In the genomic region with DNA sequence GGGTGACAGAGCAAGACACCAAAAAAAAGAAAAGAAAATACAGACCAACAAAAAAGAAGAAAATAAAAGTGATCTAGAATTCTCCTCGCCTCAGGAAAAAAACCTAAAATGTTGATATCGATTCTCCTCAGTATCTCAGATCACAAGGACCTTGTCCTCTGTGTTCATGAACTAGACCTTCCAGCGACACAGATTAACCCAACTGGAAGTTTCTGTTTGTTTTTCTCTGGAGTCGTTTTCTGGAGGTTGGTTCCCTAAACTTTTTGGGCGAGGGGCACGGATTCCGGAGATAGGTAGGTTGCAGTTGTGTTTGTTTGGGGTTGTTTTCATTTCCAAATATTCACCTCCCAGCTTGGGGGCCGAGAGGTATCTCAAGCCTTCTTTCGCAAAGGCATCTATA, we compare ENCODE assay signal across 9 cellular contexts. TPM values are rescaled to one million over a fixed set of nuclear protein-coding genes. Genes with fewer than 3 reads are reported as not detected.
DNase-seq lines count a peak whose midpoint lies in the region; ATAC-seq and TF ChIP-seq lines count a peak whose summit lies in the region.
"Had no signal": no experiment of that assay in that cellular context is flagged by ENCODE, and none has a peak within 500 bp of the region (broad histone marks: within the 10 kb centered on the region; RNA-seq: fewer than 3 reads in every experiment).

No MANE protein-coding gene starts in this region.

- H3K4me3 ChIP-seq in ACC112 (ENCODE audit: low read depth, low read length), result peak overlapping the region; percentile 92
- no peak overlapping the region; the same call in 1 of the 2 replicates for H3K4me3 ChIP-seq in HAP-1

- in situ Hi-C loops in HAP-1 (cut with MboI; ENCODE audit: low sequenced_read_pairs), result loop anchor here (10.0 kb wide), 1 partner anchor 141 kb away; no protein-coding TSS in a partner anchor

- H3K4me1 Mint-ChIP-seq in HFFc6 (ENCODE audit: low read depth), result peaks cover 29% of the 10 kb centered on the region
- H3K4me1 Mint-ChIP-seq in central memory CD8-positive, alpha-beta T cell, result peaks cover 19% of the 10 kb centered on the region
- H3K4me1 Mint-ChIP-seq in naive thymus-derived CD8-positive, alpha-beta T cell, result peaks cover 9 to 25% (median 21%) of the 10 kb centered on the region in 4 donors

- ATAC-seq in central memory CD8-positive, alpha-beta T cell (replicated peaks; ENCODE audit: extremely low read depth, poor library complexity, severe bottlenecking), result no peak
- no peak for ATAC-seq in naive thymus-derived CD8-positive, alpha-beta T cell
- no peak for ATAC-seq in GM21381 (IDR thresholded peaks at IDR 0.05; ENCODE audit: unreplicated experiment)

- H3K4me3 Mint-ChIP-seq in HFFc6, result peak overlapping the region; percentile 90
- peak overlapping the region; percentile 93 for H3K4me3 Mint-ChIP-seq in central memory CD8-positive, alpha-beta T cell
- peak overlapping the region; percentile 30 to 93 (median 92) for H3K4me3 Mint-ChIP-seq in naive thymus-derived CD8-positive, alpha-beta T cell

- H3K36me3 ChIP-seq in ACC112 (ENCODE audit: insufficient read depth, low read length) (peaks cover 22% of the 10 kb centered on the region), HAP-1 (replicated peaks) (peaks cover 23% of the 10 kb centered on the region)

- no peaks in the 10 kb centered on the region for H3K27me3 Mint-ChIP-seq in HFFc6 (ENCODE audit: insufficient read depth)
- H3K27me3 Mint-ChIP-seq in central memory CD8-positive, alpha-beta T cell, result no peaks in the 10 kb centered on the region
- H3K27me3 Mint-ChIP-seq in naive thymus-derived CD8-positive, alpha-beta T cell, result no peaks in the 10 kb centered on the region

- peak overlapping the region; percentile 76 for H3K27ac Mint-ChIP-seq in HFFc6
- peak overlapping the region; percentile 97 for H3K27ac Mint-ChIP-seq in central memory CD8-positive, alpha-beta T cell (ENCODE audit: low read depth)
- H3K27ac Mint-ChIP-seq in naive thymus-derived CD8-positive, alpha-beta T cell, result peak overlapping the region in 6 of 10 donors; percentile 81 to 98 (median 89)

- H3K36me3 Mint-ChIP-seq in HFFc6 (ENCODE audit: low read depth), result peaks cover 12% of the 10 kb centered on the region; the same call in 1 of the 2 replicates
- peaks cover 28% of the 10 kb centered on the region for H3K36me3 Mint-ChIP-seq in central memory CD8-positive, alpha-beta T cell (ENCODE audit: insufficient read depth)
- peaks cover 0 to 16% (median 7%) of the 10 kb centered on the region in 3 donors for H3K36me3 Mint-ChIP-seq in naive thymus-derived CD8-positive, alpha-beta T cell

- no peaks in the 10 kb centered on the region for H3K9me3 ChIP-seq in HAP-1
- H3K9me3 ChIP-seq: adrenal gland had no signal

- H3K27ac ChIP-seq in ACC112 (ENCODE audit: low read depth, low read length), result no peak overlapping the region

- TF ChIP-seq CTCF in HFFc6 (IDR thresholded peaks at IDR 0.05) (no peak), GM20000 (IDR thresholded peaks at IDR 0.05; ENCODE audit: extremely low read depth, missing control alignments) (no peak)

- no peaks in the 10 kb centered on the region for H3K9me3 Mint-ChIP-seq in HFFc6
- no peaks in the 10 kb centered on the region for H3K9me3 Mint-ChIP-seq in central memory CD8-positive, alpha-beta T cell
- no peaks in the 10 kb centered on the region for H3K9me3 Mint-ChIP-seq in naive thymus-derived CD8-positive, alpha-beta T cell

- H3K27me3 ChIP-seq in ACC112 (ENCODE audit: insufficient read depth, low read length), result no peaks in the 10 kb centered on the region
- no peaks in the 10 kb centered on the region for H3K27me3 ChIP-seq in HAP-1 (ENCODE audit: low read depth)
- H3K27me3 ChIP-seq: adrenal gland had no signal

- no peak for DNase-seq in HFFc6
- no peak for DNase-seq in central memory CD8-positive, alpha-beta T cell (ENCODE audit: low spot score in 2 of 2)
- no peak for DNase-seq in naive thymus-derived CD8-positive, alpha-beta T cell
- DNase-seq in GM20000 (ENCODE audit: low spot score), result no peak
- DNase-seq in HAP-1 (ENCODE audit: low spot score in 2 of 2), result no peak
- no peak for DNase-seq in cortex of kidney (lab: John Stamatoyannopoulos, UW)

- H2AFZ ChIP-seq in ACC112 (ENCODE audit: low read length, unreplicated experiment), result peak overlapping the region; percentile 91

- H3K4me1 ChIP-seq in ACC112 (ENCODE audit: control insufficient read depth, insufficient read depth, low read length, unreplicated experiment) (peaks cover 16% of the 10 kb centered on the region), HAP-1 (peaks cover 13% of the 10 kb centered on the region)

- H3K79me2 ChIP-seq in ACC112 (ENCODE audit: control insufficient read depth, insufficient read depth, low read length, unreplicated experiment), result peaks cover 22% of the 10 kb centered on the region

- POLR2A ChIA-PET in naive thymus-derived CD8-positive, alpha-beta T cell (lab: Charles Lee), result interaction anchor here (1.0 to 1.4 kb wide), 2 partner anchors 46 to 120 kb away, joined by 4 to 9 read pairs; partner anchors contain the start of gene PEBP1

RNA-seq across cellular contexts. Expression of gene RFC5, which starts 0.6 kb away (rescaled TPM):
- 10 to 100 TPM in 5 of 6 experiments, 1 to 10 TPM in 1; 9.3 to 19.6 (median 16.6) TPM for total RNA-seq in HFFc6 (2021; fragmentation: NEBNext Ultra II Directional; extraction: Animal tissue kit (Norgen Biotek cat#: 25700))
- total RNA-seq in naive thymus-derived CD8-positive, alpha-beta T cell, result 10 to 100 TPM; 16.7 to 18.4 TPM
- 10 to 100 TPM; 12.3 to 16.1 (median 12.5) TPM for polyA plus RNA-seq in naive thymus-derived CD8-positive, alpha-beta T cell

RNA-seq across cellular contexts. Expression of gene WSB2, which starts 45.0 kb away (rescaled TPM):
- 100 to 1,000 TPM; 140 to 168 (median 149) TPM for total RNA-seq in HFFc6 (2021; fragmentation: NEBNext Ultra II Directional; extraction: Animal tissue kit (Norgen Biotek cat#: 25700))
- total RNA-seq in naive thymus-derived CD8-positive, alpha-beta T cell, result 10 to 100 TPM; 14.8 to 18.6 TPM
- 10 to 100 TPM in 2 of 3 donors, 1 to 10 TPM in 1; 7.7 to 16.9 (median 12.4) TPM for polyA plus RNA-seq in naive thymus-derived CD8-positive, alpha-beta T cell

RNA-seq across cellular contexts. Expression of gene KSR2, which starts 47.2 kb away (rescaled TPM):
- total RNA-seq in HFFc6 (2021; fragmentation: NEBNext Ultra II Directional; extraction: Animal tissue kit (Norgen Biotek cat#: 25700)), result under 1 TPM in 4 of 6 experiments, not detected in 2; 0.09 to 0.22 (median 0.12) TPM
- total RNA-seq in naive thymus-derived CD8-positive, alpha-beta T cell, result not detected
- not detected for polyA plus RNA-seq in naive thymus-derived CD8-positive, alpha-beta T cell

Comparison
In these comparisons a context has a peak if more than half of its experiments do, and no peak if none do; other contexts are left out.
1. RNA of gene WSB2, which starts 45.0 kb away (total RNA-seq): 140 to 168 TPM in HFFc6; 14.8 to 18.6 TPM in naive thymus-derived CD8-positive, alpha-beta T cell; every median in the first group is over 4 times any median in the second.
2. Peak in every context shown above with its lines, with median percentiles within 50 percentile points of each other: H3K27ac Mint-ChIP-seq and H3K4me3 Mint-ChIP-seq.